12 cellular contexts compared by ENCODE assay signal in the genomic region with DNA sequence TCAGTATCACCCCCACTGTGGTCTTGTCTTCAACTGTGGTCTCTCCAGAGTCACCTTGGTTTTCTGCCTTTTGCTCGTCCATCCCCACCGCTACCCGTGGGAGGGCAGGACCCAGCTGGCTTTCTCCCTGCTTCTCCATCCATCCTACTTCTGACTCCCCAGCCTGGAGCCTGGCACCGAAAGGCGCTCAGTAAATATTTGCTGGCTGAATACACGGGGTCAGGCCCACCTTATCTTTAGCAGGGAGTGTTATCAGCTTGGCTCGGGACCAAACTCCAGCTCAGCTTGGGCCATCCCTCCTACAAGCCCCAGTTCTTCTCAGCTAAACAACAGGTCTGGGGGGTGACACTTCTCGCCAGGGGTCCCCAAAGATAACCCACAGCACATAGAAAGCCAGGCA.
DNase-seq lines count a peak whose midpoint lies in the region; ATAC-seq and TF ChIP-seq lines count a peak whose summit lies in the region.
"Had no signal": no experiment of that assay in that cellular context is flagged by ENCODE, and none has a peak within 500 bp of the region (broad histone marks: within the 10 kb centered on the region; RNA-seq: fewer than 3 reads in every experiment).

No MANE protein-coding gene starts in this region.

- no peak for TF ChIP-seq CTCF in SK-N-SH (IDR thresholded peaks at IDR 0.05)

- H3K4me3 ChIP-seq in SK-N-SH (ENCODE audit: low read depth in 2 of 2, low read length in 1 of 2): no peak overlapping the region

- H3K4me2 ChIP-seq in SK-N-SH: no peak overlapping the region

- H3K36me3 ChIP-seq in SK-N-SH (replicated peaks in 1 of 2; ENCODE audit: control insufficient read depth in 1 of 2, insufficient read depth in 2 of 2, low read length in 1 of 2): no peaks in the 10 kb centered on the region

- H4K20me1 ChIP-seq in SK-N-SH (ENCODE audit: insufficient read depth): no peaks in the 10 kb centered on the region

- H3K9me2 ChIP-seq in SK-N-SH: no peaks in the 10 kb centered on the region

- H3K36me3 Mint-ChIP-seq in IgD-negative memory B cell: no peaks in the 10 kb centered on the region
- peaks cover 2% of the 10 kb centered on the region for H3K36me3 Mint-ChIP-seq in central memory CD8-positive, alpha-beta T cell (ENCODE audit: insufficient read depth)
- no peaks in the 10 kb centered on the region for H3K36me3 Mint-ChIP-seq in naive B cell
- peaks cover 0 to 1% of the 10 kb centered on the region in 2 donors for H3K36me3 Mint-ChIP-seq in activated T-cell treated with anti-CD3 and anti-CD28 coated beads, Interleukin-2, amount 50 U/mL, for 72 hours (ENCODE audit: insufficient read depth in 2 of 2)

- WGBS in SK-N-SH (ENCODE audit: low lambda C conversion rate): 15% methylated on average over 8 of the region's 8 CpGs

- no peaks in the 10 kb centered on the region for H3K27me3 Mint-ChIP-seq in IgD-negative memory B cell
- no peaks in the 10 kb centered on the region for H3K27me3 Mint-ChIP-seq in central memory CD8-positive, alpha-beta T cell
- no peaks in the 10 kb centered on the region for H3K27me3 Mint-ChIP-seq in naive B cell
- peaks cover 37% of the 10 kb centered on the region for H3K27me3 Mint-ChIP-seq in activated T-cell treated with anti-CD3 and anti-CD28 coated beads, Interleukin-2, amount 50 U/mL, for 72 hours (ENCODE audit: low read depth)

- H3K27ac ChIP-seq in SK-N-SH (ENCODE audit: low read depth in 2 of 2, low read length in 1 of 2): no peak overlapping the region

- H3K4me3 Mint-ChIP-seq in IgD-negative memory B cell: peak overlapping the region; percentile 13 to 92 (median 82)
- H3K4me3 Mint-ChIP-seq in central memory CD8-positive, alpha-beta T cell: peak overlapping the region; percentile 47
- H3K4me3 Mint-ChIP-seq in naive B cell: peak overlapping the region; percentile 66 to 88 (median 79)
- peak overlapping the region in 1 of 2 donors; percentile 24 for H3K4me3 Mint-ChIP-seq in activated T-cell treated with anti-CD3 and anti-CD28 coated beads, Interleukin-2, amount 50 U/mL, for 72 hours

- H3K9ac ChIP-seq in SK-N-SH: no peak overlapping the region

- no peaks in the 10 kb centered on the region for H3K9me3 Mint-ChIP-seq in IgD-negative memory B cell
- H3K9me3 Mint-ChIP-seq in central memory CD8-positive, alpha-beta T cell: no peaks in the 10 kb centered on the region
- no peaks in the 10 kb centered on the region for H3K9me3 Mint-ChIP-seq in naive B cell
- H3K9me3 Mint-ChIP-seq in activated T-cell treated with anti-CD3 and anti-CD28 coated beads, Interleukin-2, amount 50 U/mL, for 72 hours: no peaks in the 10 kb centered on the region

- POLR2A ChIA-PET in SK-N-SH (lab: Yijun Ruan, JAX): no interaction called here

- H3K4me1 ChIP-seq in SK-N-SH (ENCODE audit: control insufficient read depth in 1 of 2, insufficient read depth in 2 of 2, low read depth in 1 of 2, low read length in 1 of 2): no peaks in the 10 kb centered on the region; a peak in 1 of 4 replicates

- peaks cover 78% of the 10 kb centered on the region for H3K27me3 ChIP-seq in SK-N-SH (ENCODE audit: insufficient read depth)

- peaks cover 45 to 51% (median 46%) of the 10 kb centered on the region in 3 donors for H3K4me1 Mint-ChIP-seq in IgD-negative memory B cell
- H3K4me1 Mint-ChIP-seq in central memory CD8-positive, alpha-beta T cell: peaks cover 59% of the 10 kb centered on the region
- H3K4me1 Mint-ChIP-seq in naive B cell: peaks cover 55 to 94% (median 79%) of the 10 kb centered on the region in 3 donors
- peaks cover 54% of the 10 kb centered on the region for H3K4me1 Mint-ChIP-seq in activated T-cell treated with anti-CD3 and anti-CD28 coated beads, Interleukin-2, amount 50 U/mL, for 72 hours (ENCODE audit: low read depth)

- no peak overlapping the region for H2AFZ ChIP-seq in SK-N-SH (ENCODE audit: low read depth)

- DNase-seq in SK-N-SH: peak; percentile 67
- DNase-seq in central memory CD8-positive, alpha-beta T cell (ENCODE audit: low spot score in 2 of 2): no peak
- no peak for DNase-seq in naive B cell
- DNase-seq in activated T-cell treated with anti-CD3 and anti-CD28 coated beads, Interleukin-2, amount 50 U/mL, for 72 hours: no peak
- DNase-seq: caudate nucleus; NCI-H1417 treated with DMSO at 0.1 percent for 48 hours; occipital lobe; stimulated activated CD4-positive, alpha-beta T cell treated with anti-CD3 and anti-CD28 coated beads, Interleukin-4, amount 100 ng/mL, for 1 hour had no signal

- TF ChIP-seq RAD21 in SK-N-SH (IDR thresholded peaks at IDR 0.05; ENCODE audit: low read length): no peak

- CTCF ChIA-PET in SK-N-SH (lab: Yijun Ruan, JAX): interaction anchor here (1.9 kb wide), 1 partner anchor 124 kb away, joined by 5 read pairs; no protein-coding TSS in a partner anchor

- no peak; the same call in 2 of the 3 replicates for ATAC-seq in SK-N-SH treated with all-trans-retinoic acid at 6 μM for 48 hours
- ATAC-seq in central memory CD8-positive, alpha-beta T cell (replicated peaks; ENCODE audit: extremely low read depth, poor library complexity, severe bottlenecking): no peak
- no peak for ATAC-seq in naive B cell (ENCODE audit: low read depth in 2 of 2)
- no peak for ATAC-seq in HG03460 (IDR thresholded peaks at IDR 0.05; ENCODE audit: unreplicated experiment)
- no peak for ATAC-seq in HG03469 (IDR thresholded peaks at IDR 0.05; ENCODE audit: unreplicated experiment)
- no peak for ATAC-seq in activated T-cell treated with anti-CD3 and anti-CD28 coated beads, Interleukin-2, amount 50 U/mL, for 72 hours (replicated peaks in 1 of 2)

- peak overlapping the region; percentile 92 to 99 (median 94) for H3K27ac Mint-ChIP-seq in IgD-negative memory B cell
- H3K27ac Mint-ChIP-seq in central memory CD8-positive, alpha-beta T cell (ENCODE audit: low read depth): peak overlapping the region; percentile 90
- H3K27ac Mint-ChIP-seq in naive B cell: peak overlapping the region in 5 of 6 donors; percentile 95 to 98 (median 97)
- H3K27ac Mint-ChIP-seq in activated T-cell treated with anti-CD3 and anti-CD28 coated beads, Interleukin-2, amount 50 U/mL, for 72 hours: no peak overlapping the region

- no peak for TF ChIP-seq EP300 in SK-N-SH (IDR thresholded peaks at IDR 0.05; ENCODE audit: borderline replicate concordance in 1 of 2, low read depth in 1 of 2, low read length in 1 of 2)

- H3K79me2 ChIP-seq in SK-N-SH (ENCODE audit: insufficient read depth): no peaks in the 10 kb centered on the region

- H3K9me3 ChIP-seq in SK-N-SH: no peaks in the 10 kb centered on the region

- peaks cover 3% of the 10 kb centered on the region for H3F3A ChIP-seq in SK-N-SH (replicated peaks; ENCODE audit: insufficient read depth)

TF ChIP-seq in SK-N-SH, 30 proteins besides CTCF, POLR2A, EP300 and RAD21 (continues in another document):
- TF ChIP-seq, protein P1, sequence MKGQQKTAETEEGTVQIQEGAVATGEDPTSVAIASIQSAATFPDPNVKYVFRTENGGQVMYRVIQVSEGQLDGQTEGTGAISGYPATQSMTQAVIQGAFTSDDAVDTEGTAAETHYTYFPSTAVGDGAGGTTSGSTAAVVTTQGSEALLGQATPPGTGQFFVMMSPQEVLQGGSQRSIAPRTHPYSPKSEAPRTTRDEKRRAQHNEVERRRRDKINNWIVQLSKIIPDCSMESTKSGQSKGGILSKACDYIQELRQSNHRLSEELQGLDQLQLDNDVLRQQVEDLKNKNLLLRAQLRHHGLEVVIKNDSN (IDR thresholded peaks at IDR 0.05; ENCODE audit: borderline replicate concordance, low read depth): no peak
- TF ChIP-seq GATA2 (CRISPR knock-in tag; IDR thresholded peaks at IDR 0.05): peak; percentile 51
- no peak for TF ChIP-seq JUND (IDR thresholded peaks at IDR 0.05)
- TF ChIP-seq SIN3A (IDR thresholded peaks at IDR 0.05; ENCODE audit: borderline replicate concordance, low read depth, low read length): no peak
- no peak for TF ChIP-seq EZH2phosphoT487 (IDR thresholded peaks at IDR 0.05; ENCODE audit: borderline replicate concordance, low read depth)
- no peak for TF ChIP-seq NFIC (IDR thresholded peaks at IDR 0.05; ENCODE audit: borderline replicate concordance)
- no peak for TF ChIP-seq MAX (IDR thresholded peaks at IDR 0.05; ENCODE audit: low read depth)
- no peak for TF ChIP-seq TCF12 (IDR thresholded peaks at IDR 0.05)

TF ChIP-seq in SK-N-SH treated with all-trans-retinoic acid at 6 μM for 48 hours, 23 proteins besides CTCF, POLR2A, EP300 and RAD21 (continues in another document):
- TF ChIP-seq, protein P2, sequence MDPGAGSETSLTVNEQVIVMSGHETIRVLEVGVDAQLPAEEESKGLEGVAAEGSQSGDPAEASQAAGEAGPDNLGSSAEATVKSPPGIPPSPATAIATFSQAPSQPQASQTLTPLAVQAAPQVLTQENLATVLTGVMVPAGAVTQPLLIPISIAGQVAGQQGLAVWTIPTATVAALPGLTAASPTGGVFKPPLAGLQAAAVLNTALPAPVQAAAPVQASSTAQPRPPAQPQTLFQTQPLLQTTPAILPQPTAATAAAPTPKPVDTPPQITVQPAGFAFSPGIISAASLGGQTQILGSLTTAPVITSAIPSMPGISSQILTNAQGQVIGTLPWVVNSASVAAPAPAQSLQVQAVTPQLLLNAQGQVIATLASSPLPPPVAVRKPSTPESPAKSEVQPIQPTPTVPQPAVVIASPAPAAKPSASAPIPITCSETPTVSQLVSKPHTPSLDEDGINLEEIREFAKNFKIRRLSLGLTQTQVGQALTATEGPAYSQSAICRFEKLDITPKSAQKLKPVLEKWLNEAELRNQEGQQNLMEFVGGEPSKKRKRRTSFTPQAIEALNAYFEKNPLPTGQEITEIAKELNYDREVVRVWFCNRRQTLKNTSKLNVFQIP (CRISPR knock-in tag; IDR thresholded peaks at IDR 0.05; ENCODE audit: borderline replicate concordance, low read depth): no peak
- no peak for TF ChIP-seq CSDC2 (CRISPR knock-in tag; IDR thresholded peaks at IDR 0.05)
- TF ChIP-seq ZNF565 (CRISPR knock-in tag; conservative IDR thresholded peaks at IDR 0.05; ENCODE audit: low read depth): no peak
- no peak for TF ChIP-seq GLIS3 (CRISPR knock-in tag; IDR thresholded peaks at IDR 0.05)
- TF ChIP-seq PPARA (CRISPR knock-in tag; IDR thresholded peaks at IDR 0.05; ENCODE audit: borderline replicate concordance): no peak
- no peak for TF ChIP-seq RARB (CRISPR knock-in tag; IDR thresholded peaks at IDR 0.05)
- TF ChIP-seq ZNF8 (CRISPR knock-in tag; IDR thresholded peaks at IDR 0.05): no peak
- TF ChIP-seq ARNTL (CRISPR knock-in tag; IDR thresholded peaks at IDR 0.05; ENCODE audit: borderline replicate concordance, low read depth): no peak
